Comparison of ENCODE assay signal across 1 cellular context in the genomic region with DNA sequence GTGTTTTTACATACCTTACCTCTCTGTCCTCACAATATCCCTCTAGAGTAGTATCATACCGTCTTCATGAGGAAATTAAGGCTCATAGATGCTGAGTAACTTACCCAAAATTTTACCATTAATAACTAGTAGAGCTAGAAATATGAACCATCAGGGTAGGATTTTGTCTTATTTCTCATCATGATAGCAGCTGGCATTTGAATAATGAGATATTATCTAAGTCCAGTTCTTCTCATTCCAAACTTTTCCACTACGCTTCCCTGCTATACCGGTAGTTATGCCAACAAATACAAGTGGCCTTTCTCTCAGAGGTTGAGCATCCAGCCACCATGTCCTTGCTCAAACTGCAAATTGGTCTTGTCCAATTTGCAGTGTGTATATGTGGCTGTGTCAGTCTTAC.
TF ChIP-seq lines count a peak whose summit lies in the region.

No MANE protein-coding gene starts in this region.

TF ChIP-seq in HepG2, 621 proteins besides CTCF, POLR2A, EP300 and RAD21 (continued from another document):
- no peak for TF ChIP-seq ZFP37 (CRISPR knock-in tag; IDR thresholded peaks at IDR 0.05; ENCODE audit: borderline replicate concordance)
- TF ChIP-seq ZNF614 (CRISPR knock-in tag; IDR thresholded peaks at IDR 0.05; ENCODE audit: borderline replicate concordance), result no peak
